ENCODE assay signal across 8 cellular contexts in genomic region chr11:59615132-59615636, GRCh38. TPM values are rescaled to one million over a fixed set of nuclear protein-coding genes. Genes with fewer than 3 reads are reported as not detected.
DNase-seq lines count a peak whose midpoint lies in the region; ATAC-seq, FAIRE-seq and TF ChIP-seq lines count a peak whose summit lies in the region.

No MANE protein-coding gene starts in this region.

- 1% methylated on average over 50 of the region's 51 CpGs for WGBS in GM12878 (ENCODE audit: insufficient coverage, insufficient replicate concordance, low lambda C conversion rate, missing lambda C conversion rate)

- POLR2A ChIA-PET in GM12878 (lab: Charles Lee): interaction anchor here (0.6 to 3.5 kb wide), 8 partner anchors 23 to 1300 kb away, joined by 3 to 26 read pairs (median 5); partner anchors contain the start of genes MRPL16 and PATL1

- H3K4me2 ChIP-seq in GM12878 (ENCODE audit: control insufficient read depth, insufficient read depth): peak overlapping the region; percentile 58

- H3K79me2 ChIP-seq in GM12878 (ENCODE audit: control insufficient read depth, insufficient read depth, low read length): peaks cover 38% of the 10 kb centered on the region

- intact Hi-C loops in GM12878 (cut with micrococcal nuclease; ENCODE audit: unreplicated experiment): loop anchor here (2.0 to 5.0 kb wide), 2 partner anchors 54 to 63 kb away; partner anchors contain the start of gene PATL1

- in situ Hi-C loops in GM12878 (cut with MboI): no loop called here

- H3K27ac Mint-ChIP-seq in T-helper 2 cell treated with Interferon-gamma antibody and Interleukin-4, amounts not matched to agents 5 μg/mL and 100 μg/mL, for 36 hours: peak overlapping the region; percentile 93

- CTCF ChIA-PET in GM12878 (lab: Yijun Ruan, JAX): interaction anchor here (0.6 to 3.1 kb wide), 8 partner anchors 10 to 1148 kb away, joined by 3 to 10 read pairs (median 3); partner anchors contain the start of gene PATL1

- H3K9me3 ChIP-seq in GM12878 (replicated peaks; ENCODE audit: control insufficient read depth, insufficient read depth, low read length): no peaks in the 10 kb centered on the region

- peak overlapping the region; percentile 75 for H3K9ac ChIP-seq in GM12878 (ENCODE audit: control insufficient read depth, insufficient read depth, low read length)

- no peak for FAIRE-seq in GM12878 (lab: Jason Lieb, UNC)

- peaks cover 0 to 3% of the 10 kb centered on the region in 2 experiments; a peak in 3 of 4 replicates for H3K36me3 ChIP-seq in GM12878 (ENCODE audit: control insufficient read depth in 2 of 2, insufficient read depth in 2 of 2, low read length in 1 of 2)

- DNase-seq in AG09309 (ENCODE audit: low read depth) (no peak), HPDE6-E6E7 (ENCODE audit: extremely low spot score) (peak; percentile 40), GM12878 (ENCODE audit: low read depth, low spot score) (no peak), iPS-NIHi11 (ENCODE audit: low spot score) (peak; percentile 63), superior temporal gyrus (ENCODE audit: extremely low spot score) (no peak)
- DNase-seq in T-helper 2 cell treated with Interferon-gamma antibody and Interleukin-4, amounts not matched to agents 5 μg/mL and 100 μg/mL, for 36 hours (ENCODE audit: low spot score): peak; percentile 22
- peak; percentile 25 to 40 for DNase-seq in stimulated activated CD4-positive, alpha-beta T cell treated with anti-CD3 and anti-CD28 coated beads, Interleukin-12 subunit alpha, Interleukin-12 subunit beta, amount 100 ng/mL, for 24 hours (ENCODE audit: low read depth in 2 of 2)

- H3K9me3 Mint-ChIP-seq in T-helper 2 cell treated with Interferon-gamma antibody and Interleukin-4, amounts not matched to agents 5 μg/mL and 100 μg/mL, for 36 hours: no peaks in the 10 kb centered on the region

- BruUV-seq in GM12878 (replicated peaks; lab: Mats Ljungman, UMichigan): no TSS peak

- peak overlapping the region; percentile 57 for H3K27ac ChIP-seq in GM12878 (ENCODE audit: control insufficient read depth, insufficient read depth)

- H3K4me3 ChIP-seq in AG09309 (ENCODE audit: control insufficient read depth, low read depth, low read length) (peak overlapping the region; percentile 82), GM12878 (peak overlapping the region; percentile 91)

- TF ChIP-seq CTCF in AG09309 (IDR thresholded peaks at IDR 0.05; ENCODE audit: control insufficient read depth, insufficient read depth, low read depth, low read length, missing control alignments) (no peak), GM12878 (IDR thresholded peaks at IDR 0.05 in 2 of 3, conservative IDR thresholded peaks at IDR 0.05 in 1 of 3; ENCODE audit: control insufficient read depth in 2 of 3, extremely low read depth in 1 of 3, insufficient read depth in 1 of 3, low read depth in 3 of 3, low read length in 3 of 3) (no peak)

- TF ChIP-seq EP300 in GM12878 (IDR thresholded peaks at IDR 0.05; ENCODE audit: borderline replicate concordance in 1 of 2, control insufficient read depth in 1 of 2, low read depth in 2 of 2, low read length in 2 of 2): no peak

- peaks cover 14% of the 10 kb centered on the region for H3K36me3 Mint-ChIP-seq in T-helper 2 cell treated with Interferon-gamma antibody and Interleukin-4, amounts not matched to agents 5 μg/mL and 100 μg/mL, for 36 hours (ENCODE audit: low read depth)

- TF ChIP-seq RAD21 in GM12878 (IDR thresholded peaks at IDR 0.05; ENCODE audit: insufficient read depth, low read depth, low read length): no peak

- no peaks in the 10 kb centered on the region for H3K27me3 Mint-ChIP-seq in T-helper 2 cell treated with Interferon-gamma antibody and Interleukin-4, amounts not matched to agents 5 μg/mL and 100 μg/mL, for 36 hours (ENCODE audit: low read depth)

- no peaks in the 10 kb centered on the region for H3K27me3 ChIP-seq in GM12878 (replicated peaks in 1 of 2; ENCODE audit: control insufficient read depth in 2 of 2, insufficient read depth in 2 of 2, low read length in 1 of 2)

- peak overlapping the region; percentile 99 for H3K4me3 Mint-ChIP-seq in T-helper 2 cell treated with Interferon-gamma antibody and Interleukin-4, amounts not matched to agents 5 μg/mL and 100 μg/mL, for 36 hours

- RAD21 ChIA-PET in GM12878 (lab: Charles Lee; ENCODE audit: unreplicated experiment): interaction anchor here (0.9 to 2.6 kb wide), 6 partner anchors 37 to 67 kb away, joined by 3 to 16 read pairs (median 4); partner anchors contain the start of gene PATL1

- H3K4me1 ChIP-seq in GM12878 (ENCODE audit: control insufficient read depth, insufficient read depth, low read length): no peaks in the 10 kb centered on the region; the same call in none of the 2 replicates

- peaks cover 39% of the 10 kb centered on the region for H3K4me1 Mint-ChIP-seq in T-helper 2 cell treated with Interferon-gamma antibody and Interleukin-4, amounts not matched to agents 5 μg/mL and 100 μg/mL, for 36 hours (ENCODE audit: low read depth)

- ATAC-seq in GM19452 (IDR thresholded peaks at IDR 0.05; ENCODE audit: unreplicated experiment) (peak; percentile 4), GM12878 (peak; percentile 3; the same call in 2 of the 3 replicates)

- SMC1A ChIA-PET in GM12878 (lab: Charles Lee; ENCODE audit: uncharacterized antibody, unreplicated experiment): interaction anchor here (0.9 to 3.5 kb wide), 5 partner anchors 9 to 78 kb away, joined by 3 to 21 read pairs (median 4); partner anchors contain the start of gene PATL1

- peak overlapping the region; percentile 64 for H2AFZ ChIP-seq in GM12878 (ENCODE audit: control insufficient read depth, low read depth, low read length)

- no peaks in the 10 kb centered on the region for H4K20me1 ChIP-seq in GM12878 (ENCODE audit: control insufficient read depth, insufficient read depth)

- no peak for TF ChIP-seq POLR2A in GM12878 (IDR thresholded peaks at IDR 0.05; ENCODE audit: low read depth, low read length)

TF ChIP-seq in GM12878, 131 proteins besides CTCF, POLR2A, EP300 and RAD21 (continues in another document):
- TF ChIP-seq BACH1 (IDR thresholded peaks at IDR 0.05; ENCODE audit: borderline replicate concordance) (peak; percentile 81; the same call in 1 of the 2 replicates), POLR2AphosphoS2 (IDR thresholded peaks at IDR 0.05; ENCODE audit: low read depth, low read length) (no peak), SMARCA5 (IDR thresholded peaks at IDR 0.05) (peak; percentile 95; the same call in 1 of the 2 replicates), LARP7 (IDR thresholded peaks at IDR 0.05) (peak; percentile 95; the same call in 1 of the 2 replicates)

RNA-seq across cellular contexts. Expression of gene OSBP, which starts 0.4 kb away (rescaled TPM):
- total RNA-seq in GM12878 (2013; cell fraction: nucleolus; rRNA removed): 49.9 and 50.5 TPM in 2 replicates
- 22.5 and 23.5 TPM in 2 replicates for total RNA-seq in GM12878 (2014; rRNA removed)
- total RNA-seq in GM12878 (2014; rRNA removed; fragmentation: Illumina TruSeq; extraction: Trizol): 24.6 and 26.8 TPM in 2 replicates
- 34.9 and 36.0 TPM in 2 replicates for total RNA-seq in GM12878 (2021)
- polyA plus RNA-seq in GM12878 (2011; ENCODE audit: low read depth): 21.3 TPM
- polyA plus RNA-seq in GM12878 (2011; rRNA removed): 27.7 and 28.8 TPM in 2 replicates
- 16.3 and 25.2 TPM in 2 replicates for polyA plus RNA-seq in GM12878 (2011; cell fraction: cytosol; rRNA removed)
- 28.1 and 31.1 TPM in 2 replicates for polyA plus RNA-seq in GM12878 (2011; cell fraction: nucleus; rRNA removed)
- polyA plus RNA-seq in GM12878 (2012): 22.6 and 27.8 TPM in 2 replicates
- polyA plus RNA-seq in GM12878 (2014; fragmentation: Illumina TruSeq; extraction: Trizol): 41.2 and 49.2 TPM in 2 replicates
- 10 to 100 TPM in 1 of 2 experiments, 1 to 10 TPM in 1; 9.8 to 10.7 TPM for polyA plus RNA-seq in GM12878 (2014; fragmentation: Nextera tagmentation; extraction: Ambion mirVana)
- polyA plus RNA-seq in GM12878 (2014; rRNA removed): 19.3 and 20.9 TPM in 2 replicates
- polyA plus RNA-seq in GM12878 (2016; fragmentation: Nextera tagmentation; extraction: Ambion mirVana): 10 to 100 TPM in 1 of 2 experiments, 1 to 10 TPM in 1; 5.9 to 11.8 TPM
- polyA minus RNA-seq in GM12878 (2011; rRNA and poly(A)+ RNA removed): 34.5 and 35.6 TPM in 2 replicates
- polyA minus RNA-seq in GM12878 (2011; cell fraction: cytosol; rRNA and poly(A)+ RNA removed): 11.0 and 16.9 TPM in 2 replicates
- polyA minus RNA-seq in GM12878 (2011; cell fraction: nucleus; rRNA and poly(A)+ RNA removed): 14.3 and 22.8 TPM in 2 replicates

RNA-seq across cellular contexts. Expression of gene PATL1, which starts 53.7 kb away (rescaled TPM):
- total RNA-seq in GM12878 (2013; cell fraction: nucleolus; rRNA removed): 47.8 and 48.7 TPM in 2 replicates
- total RNA-seq in GM12878 (2014; rRNA removed) (12.9 TPM in 2 replicates), GM12878 (2014; rRNA removed; fragmentation: Illumina TruSeq; extraction: Trizol) (16.9 TPM in 2 replicates), GM12878 (2021) (39.3 and 41.5 TPM in 2 replicates)
- 28.9 TPM for polyA plus RNA-seq in GM12878 (2011; ENCODE audit: low read depth)
- polyA plus RNA-seq in GM12878 (2011; rRNA removed) (51.1 and 61.0 TPM in 2 replicates), GM12878 (2014; fragmentation: Illumina TruSeq; extraction: Trizol) (62.0 and 71.3 TPM in 2 replicates), GM12878 (2014; fragmentation: Nextera tagmentation; extraction: Ambion mirVana) (1 to 10 TPM; 5.3 to 5.9 TPM), GM12878 (2014; rRNA removed) (25.7 and 30.0 TPM in 2 replicates), GM12878 (2016; fragmentation: Nextera tagmentation; extraction: Ambion mirVana) (1 to 10 TPM; 8.9 to 9.2 TPM)
- 57.8 and 80.3 TPM in 2 replicates for polyA plus RNA-seq in GM12878 (2011; cell fraction: cytosol; rRNA removed)
- 48.6 and 52.8 TPM in 2 replicates for polyA plus RNA-seq in GM12878 (2011; cell fraction: nucleus; rRNA removed)
- 33.7 and 38.8 TPM in 2 replicates for polyA plus RNA-seq in GM12878 (2012)
- polyA minus RNA-seq in GM12878 (2011; rRNA and poly(A)+ RNA removed): 44.2 TPM in 2 replicates
- polyA minus RNA-seq in GM12878 (2011; cell fraction: cytosol; rRNA and poly(A)+ RNA removed): 15.1 and 15.4 TPM in 2 replicates
- polyA minus RNA-seq in GM12878 (2011; cell fraction: nucleus; rRNA and poly(A)+ RNA removed): 16.8 and 23.8 TPM in 2 replicates

Comparison
In these comparisons a context has a peak if more than half of its experiments do, and no peak if none do; other contexts are left out.
1. DNase-seq: peak in HPDE6-E6E7 (single experiment), T-helper 2 cell treated with Interferon-gamma antibody and Interleukin-4, amounts not matched to agents 5 μg/mL and 100 μg/mL, for 36 hours (single experiment), iPS-NIHi11 (single experiment) and stimulated activated CD4-positive, alpha-beta T cell treated with anti-CD3 and anti-CD28 coated beads, Interleukin-12 subunit alpha, Interleukin-12 subunit beta, amount 100 ng/mL, for 24 hours (2 of 2); none in AG09309 (single experiment), GM12878 (single experiment) and superior temporal gyrus (single experiment).